2 cellular contexts compared by ENCODE assay signal in the genomic region with DNA sequence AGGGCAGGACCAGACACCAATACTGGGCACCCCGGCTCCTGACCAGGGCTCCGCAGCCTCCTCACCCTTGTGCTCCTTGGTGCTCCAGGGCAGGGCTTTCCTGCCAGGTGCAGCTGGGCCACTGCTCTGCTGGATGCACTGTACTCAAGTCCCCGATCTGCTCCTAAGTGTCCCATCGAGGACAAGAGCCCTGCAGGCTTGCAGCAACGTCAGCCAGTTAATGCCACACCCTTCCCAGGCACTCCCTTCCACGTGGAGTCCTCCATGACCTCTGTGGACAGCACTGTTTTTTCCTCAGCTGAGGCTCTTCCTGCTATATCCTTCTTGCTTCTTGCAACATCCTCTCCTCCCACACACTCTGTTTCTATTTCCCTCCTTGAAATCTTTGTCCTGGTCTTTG.
TF ChIP-seq lines count a peak whose summit lies in the region.

No MANE protein-coding gene starts in this region.

TF ChIP-seq in H1, 55 proteins besides CTCF, POLR2A, EP300 and RAD21 (continued from another document):
- TF ChIP-seq, protein P1, sequence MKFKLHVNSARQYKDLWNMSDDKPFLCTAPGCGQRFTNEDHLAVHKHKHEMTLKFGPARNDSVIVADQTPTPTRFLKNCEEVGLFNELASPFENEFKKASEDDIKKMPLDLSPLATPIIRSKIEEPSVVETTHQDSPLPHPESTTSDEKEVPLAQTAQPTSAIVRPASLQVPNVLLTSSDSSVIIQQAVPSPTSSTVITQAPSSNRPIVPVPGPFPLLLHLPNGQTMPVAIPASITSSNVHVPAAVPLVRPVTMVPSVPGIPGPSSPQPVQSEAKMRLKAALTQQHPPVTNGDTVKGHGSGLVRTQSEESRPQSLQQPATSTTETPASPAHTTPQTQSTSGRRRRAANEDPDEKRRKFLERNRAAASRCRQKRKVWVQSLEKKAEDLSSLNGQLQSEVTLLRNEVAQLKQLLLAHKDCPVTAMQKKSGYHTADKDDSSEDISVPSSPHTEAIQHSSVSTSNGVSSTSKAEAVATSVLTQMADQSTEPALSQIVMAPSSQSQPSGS (IDR thresholded peaks at IDR 0.05; ENCODE audit: low read length), result no peak
- TF ChIP-seq SP2 (IDR thresholded peaks at IDR 0.05; ENCODE audit: low read length) (no peak), PHF8 (conservative IDR thresholded peaks at IDR 0.05; ENCODE audit: low read depth, low read length) (no peak), JUND (IDR thresholded peaks at IDR 0.05; ENCODE audit: low read length) (no peak), SP4 (IDR thresholded peaks at IDR 0.05; ENCODE audit: low read length) (no peak), TBP (IDR thresholded peaks at IDR 0.05; ENCODE audit: low read depth, low read length) (no peak), TEAD4 (IDR thresholded peaks at IDR 0.05; ENCODE audit: low read depth, low read length) (no peak), SP1 (IDR thresholded peaks at IDR 0.05; ENCODE audit: low read depth, low read length) (no peak), BCL11A (IDR thresholded peaks at IDR 0.05; ENCODE audit: low read depth in 2 of 2, low read length in 2 of 2) (no peak)
- TF ChIP-seq, protein P2, sequence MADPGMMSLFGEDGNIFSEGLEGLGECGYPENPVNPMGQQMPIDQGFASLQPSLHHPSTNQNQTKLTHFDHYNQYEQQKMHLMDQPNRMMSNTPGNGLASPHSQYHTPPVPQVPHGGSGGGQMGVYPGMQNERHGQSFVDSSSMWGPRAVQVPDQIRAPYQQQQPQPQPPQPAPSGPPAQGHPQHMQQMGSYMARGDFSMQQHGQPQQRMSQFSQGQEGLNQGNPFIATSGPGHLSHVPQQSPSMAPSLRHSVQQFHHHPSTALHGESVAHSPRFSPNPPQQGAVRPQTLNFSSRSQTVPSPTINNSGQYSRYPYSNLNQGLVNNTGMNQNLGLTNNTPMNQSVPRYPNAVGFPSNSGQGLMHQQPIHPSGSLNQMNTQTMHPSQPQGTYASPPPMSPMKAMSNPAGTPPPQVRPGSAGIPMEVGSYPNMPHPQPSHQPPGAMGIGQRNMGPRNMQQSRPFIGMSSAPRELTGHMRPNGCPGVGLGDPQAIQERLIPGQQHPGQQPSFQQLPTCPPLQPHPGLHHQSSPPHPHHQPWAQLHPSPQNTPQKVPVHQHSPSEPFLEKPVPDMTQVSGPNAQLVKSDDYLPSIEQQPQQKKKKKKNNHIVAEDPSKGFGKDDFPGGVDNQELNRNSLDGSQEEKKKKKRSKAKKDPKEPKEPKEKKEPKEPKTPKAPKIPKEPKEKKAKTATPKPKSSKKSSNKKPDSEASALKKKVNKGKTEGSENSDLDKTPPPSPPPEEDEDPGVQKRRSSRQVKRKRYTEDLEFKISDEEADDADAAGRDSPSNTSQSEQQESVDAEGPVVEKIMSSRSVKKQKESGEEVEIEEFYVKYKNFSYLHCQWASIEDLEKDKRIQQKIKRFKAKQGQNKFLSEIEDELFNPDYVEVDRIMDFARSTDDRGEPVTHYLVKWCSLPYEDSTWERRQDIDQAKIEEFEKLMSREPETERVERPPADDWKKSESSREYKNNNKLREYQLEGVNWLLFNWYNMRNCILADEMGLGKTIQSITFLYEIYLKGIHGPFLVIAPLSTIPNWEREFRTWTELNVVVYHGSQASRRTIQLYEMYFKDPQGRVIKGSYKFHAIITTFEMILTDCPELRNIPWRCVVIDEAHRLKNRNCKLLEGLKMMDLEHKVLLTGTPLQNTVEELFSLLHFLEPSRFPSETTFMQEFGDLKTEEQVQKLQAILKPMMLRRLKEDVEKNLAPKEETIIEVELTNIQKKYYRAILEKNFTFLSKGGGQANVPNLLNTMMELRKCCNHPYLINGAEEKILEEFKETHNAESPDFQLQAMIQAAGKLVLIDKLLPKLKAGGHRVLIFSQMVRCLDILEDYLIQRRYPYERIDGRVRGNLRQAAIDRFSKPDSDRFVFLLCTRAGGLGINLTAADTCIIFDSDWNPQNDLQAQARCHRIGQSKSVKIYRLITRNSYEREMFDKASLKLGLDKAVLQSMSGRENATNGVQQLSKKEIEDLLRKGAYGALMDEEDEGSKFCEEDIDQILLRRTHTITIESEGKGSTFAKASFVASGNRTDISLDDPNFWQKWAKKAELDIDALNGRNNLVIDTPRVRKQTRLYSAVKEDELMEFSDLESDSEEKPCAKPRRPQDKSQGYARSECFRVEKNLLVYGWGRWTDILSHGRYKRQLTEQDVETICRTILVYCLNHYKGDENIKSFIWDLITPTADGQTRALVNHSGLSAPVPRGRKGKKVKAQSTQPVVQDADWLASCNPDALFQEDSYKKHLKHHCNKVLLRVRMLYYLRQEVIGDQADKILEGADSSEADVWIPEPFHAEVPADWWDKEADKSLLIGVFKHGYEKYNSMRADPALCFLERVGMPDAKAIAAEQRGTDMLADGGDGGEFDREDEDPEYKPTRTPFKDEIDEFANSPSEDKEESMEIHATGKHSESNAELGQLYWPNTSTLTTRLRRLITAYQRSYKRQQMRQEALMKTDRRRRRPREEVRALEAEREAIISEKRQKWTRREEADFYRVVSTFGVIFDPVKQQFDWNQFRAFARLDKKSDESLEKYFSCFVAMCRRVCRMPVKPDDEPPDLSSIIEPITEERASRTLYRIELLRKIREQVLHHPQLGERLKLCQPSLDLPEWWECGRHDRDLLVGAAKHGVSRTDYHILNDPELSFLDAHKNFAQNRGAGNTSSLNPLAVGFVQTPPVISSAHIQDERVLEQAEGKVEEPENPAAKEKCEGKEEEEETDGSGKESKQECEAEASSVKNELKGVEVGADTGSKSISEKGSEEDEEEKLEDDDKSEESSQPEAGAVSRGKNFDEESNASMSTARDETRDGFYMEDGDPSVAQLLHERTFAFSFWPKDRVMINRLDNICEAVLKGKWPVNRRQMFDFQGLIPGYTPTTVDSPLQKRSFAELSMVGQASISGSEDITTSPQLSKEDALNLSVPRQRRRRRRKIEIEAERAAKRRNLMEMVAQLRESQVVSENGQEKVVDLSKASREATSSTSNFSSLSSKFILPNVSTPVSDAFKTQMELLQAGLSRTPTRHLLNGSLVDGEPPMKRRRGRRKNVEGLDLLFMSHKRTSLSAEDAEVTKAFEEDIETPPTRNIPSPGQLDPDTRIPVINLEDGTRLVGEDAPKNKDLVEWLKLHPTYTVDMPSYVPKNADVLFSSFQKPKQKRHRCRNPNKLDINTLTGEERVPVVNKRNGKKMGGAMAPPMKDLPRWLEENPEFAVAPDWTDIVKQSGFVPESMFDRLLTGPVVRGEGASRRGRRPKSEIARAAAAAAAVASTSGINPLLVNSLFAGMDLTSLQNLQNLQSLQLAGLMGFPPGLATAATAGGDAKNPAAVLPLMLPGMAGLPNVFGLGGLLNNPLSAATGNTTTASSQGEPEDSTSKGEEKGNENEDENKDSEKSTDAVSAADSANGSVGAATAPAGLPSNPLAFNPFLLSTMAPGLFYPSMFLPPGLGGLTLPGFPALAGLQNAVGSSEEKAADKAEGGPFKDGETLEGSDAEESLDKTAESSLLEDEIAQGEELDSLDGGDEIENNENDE (IDR thresholded peaks at IDR 0.05; ENCODE audit: insufficient replicate concordance, low read length), result no peak
- TF ChIP-seq, protein P3, sequence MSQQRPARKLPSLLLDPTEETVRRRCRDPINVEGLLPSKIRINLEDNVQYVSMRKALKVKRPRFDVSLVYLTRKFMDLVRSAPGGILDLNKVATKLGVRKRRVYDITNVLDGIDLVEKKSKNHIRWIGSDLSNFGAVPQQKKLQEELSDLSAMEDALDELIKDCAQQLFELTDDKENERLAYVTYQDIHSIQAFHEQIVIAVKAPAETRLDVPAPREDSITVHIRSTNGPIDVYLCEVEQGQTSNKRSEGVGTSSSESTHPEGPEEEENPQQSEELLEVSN (IDR thresholded peaks at IDR 0.05), result no peak

TF ChIP-seq in SK-N-SH, 30 proteins besides CTCF, POLR2A, EP300 and RAD21 (continued from another document):
- no peak for TF ChIP-seq RFX5 (IDR thresholded peaks at IDR 0.05; ENCODE audit: low read length)
- no peak for TF ChIP-seq MXI1 (IDR thresholded peaks at IDR 0.05; ENCODE audit: low read depth, low read length)
- no peak for TF ChIP-seq JUND (IDR thresholded peaks at IDR 0.05)
- no peak for TF ChIP-seq ELF1 (IDR thresholded peaks at IDR 0.05)
- TF ChIP-seq RCOR1 (IDR thresholded peaks at IDR 0.05; ENCODE audit: low read length), result no peak
- TF ChIP-seq TCF12 (IDR thresholded peaks at IDR 0.05), result no peak
- TF ChIP-seq TEAD4 (IDR thresholded peaks at IDR 0.05; ENCODE audit: borderline replicate concordance, insufficient read depth), result no peak
- TF ChIP-seq, protein P4, sequence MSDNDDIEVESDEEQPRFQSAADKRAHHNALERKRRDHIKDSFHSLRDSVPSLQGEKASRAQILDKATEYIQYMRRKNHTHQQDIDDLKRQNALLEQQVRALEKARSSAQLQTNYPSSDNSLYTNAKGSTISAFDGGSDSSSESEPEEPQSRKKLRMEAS (IDR thresholded peaks at IDR 0.05; ENCODE audit: low read depth), result no peak
- TF ChIP-seq, protein P5, sequence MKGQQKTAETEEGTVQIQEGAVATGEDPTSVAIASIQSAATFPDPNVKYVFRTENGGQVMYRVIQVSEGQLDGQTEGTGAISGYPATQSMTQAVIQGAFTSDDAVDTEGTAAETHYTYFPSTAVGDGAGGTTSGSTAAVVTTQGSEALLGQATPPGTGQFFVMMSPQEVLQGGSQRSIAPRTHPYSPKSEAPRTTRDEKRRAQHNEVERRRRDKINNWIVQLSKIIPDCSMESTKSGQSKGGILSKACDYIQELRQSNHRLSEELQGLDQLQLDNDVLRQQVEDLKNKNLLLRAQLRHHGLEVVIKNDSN (IDR thresholded peaks at IDR 0.05; ENCODE audit: borderline replicate concordance, low read depth), result no peak
- TF ChIP-seq FOXM1 (IDR thresholded peaks at IDR 0.05; ENCODE audit: low read depth), result no peak
- no peak for TF ChIP-seq YY1 (IDR thresholded peaks at IDR 0.05; ENCODE audit: low read depth)
- TF ChIP-seq, protein P6, sequence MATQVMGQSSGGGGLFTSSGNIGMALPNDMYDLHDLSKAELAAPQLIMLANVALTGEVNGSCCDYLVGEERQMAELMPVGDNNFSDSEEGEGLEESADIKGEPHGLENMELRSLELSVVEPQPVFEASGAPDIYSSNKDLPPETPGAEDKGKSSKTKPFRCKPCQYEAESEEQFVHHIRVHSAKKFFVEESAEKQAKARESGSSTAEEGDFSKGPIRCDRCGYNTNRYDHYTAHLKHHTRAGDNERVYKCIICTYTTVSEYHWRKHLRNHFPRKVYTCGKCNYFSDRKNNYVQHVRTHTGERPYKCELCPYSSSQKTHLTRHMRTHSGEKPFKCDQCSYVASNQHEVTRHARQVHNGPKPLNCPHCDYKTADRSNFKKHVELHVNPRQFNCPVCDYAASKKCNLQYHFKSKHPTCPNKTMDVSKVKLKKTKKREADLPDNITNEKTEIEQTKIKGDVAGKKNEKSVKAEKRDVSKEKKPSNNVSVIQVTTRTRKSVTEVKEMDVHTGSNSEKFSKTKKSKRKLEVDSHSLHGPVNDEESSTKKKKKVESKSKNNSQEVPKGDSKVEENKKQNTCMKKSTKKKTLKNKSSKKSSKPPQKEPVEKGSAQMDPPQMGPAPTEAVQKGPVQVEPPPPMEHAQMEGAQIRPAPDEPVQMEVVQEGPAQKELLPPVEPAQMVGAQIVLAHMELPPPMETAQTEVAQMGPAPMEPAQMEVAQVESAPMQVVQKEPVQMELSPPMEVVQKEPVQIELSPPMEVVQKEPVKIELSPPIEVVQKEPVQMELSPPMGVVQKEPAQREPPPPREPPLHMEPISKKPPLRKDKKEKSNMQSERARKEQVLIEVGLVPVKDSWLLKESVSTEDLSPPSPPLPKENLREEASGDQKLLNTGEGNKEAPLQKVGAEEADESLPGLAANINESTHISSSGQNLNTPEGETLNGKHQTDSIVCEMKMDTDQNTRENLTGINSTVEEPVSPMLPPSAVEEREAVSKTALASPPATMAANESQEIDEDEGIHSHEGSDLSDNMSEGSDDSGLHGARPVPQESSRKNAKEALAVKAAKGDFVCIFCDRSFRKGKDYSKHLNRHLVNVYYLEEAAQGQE (IDR thresholded peaks at IDR 0.05; ENCODE audit: low read depth, low read length), result no peak
- TF ChIP-seq SIN3A (IDR thresholded peaks at IDR 0.05; ENCODE audit: borderline replicate concordance, low read depth, low read length), result no peak
- TF ChIP-seq MEF2A (IDR thresholded peaks at IDR 0.05; ENCODE audit: borderline replicate concordance, low read depth), result no peak
- no peak for TF ChIP-seq GABPA (IDR thresholded peaks at IDR 0.05; ENCODE audit: low read depth)
- no peak for TF ChIP-seq EZH2phosphoT487 (IDR thresholded peaks at IDR 0.05; ENCODE audit: borderline replicate concordance, low read depth)
TF ChIP-seq in SK-N-SH: peak in this region for 0.
